ENCODE assay signal across 8 cellular contexts in the genomic region with DNA sequence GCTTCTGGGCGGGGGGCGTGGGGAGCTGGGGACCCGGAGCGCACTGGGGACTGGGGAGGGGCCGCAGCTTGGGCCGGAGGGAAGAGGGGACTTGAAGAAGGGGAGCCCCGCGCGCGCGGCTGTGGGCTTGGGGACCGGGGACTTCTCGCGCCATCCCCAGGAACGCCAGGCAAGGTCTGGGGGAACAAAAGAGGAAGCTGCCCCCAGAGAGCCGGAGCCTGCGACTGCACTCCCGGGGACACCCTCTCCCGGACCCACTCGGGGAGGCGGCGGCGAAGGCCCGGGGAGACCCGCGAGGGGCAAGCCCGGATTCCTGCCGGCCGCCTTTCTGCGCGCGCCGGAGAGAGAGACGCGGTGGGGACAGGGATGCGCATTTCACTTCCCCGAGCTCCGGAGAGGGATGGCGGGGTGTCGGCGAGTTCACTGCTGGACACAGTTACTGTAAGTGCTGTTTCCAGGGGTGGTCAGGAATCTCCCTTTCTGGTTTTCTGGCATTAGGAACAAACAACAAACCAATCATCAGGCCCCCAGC. TPM values are rescaled to one million over a fixed set of nuclear protein-coding genes. Genes with fewer than 3 reads are reported as not detected.
DNase-seq lines count a peak whose midpoint lies in the region; ATAC-seq, FAIRE-seq and TF ChIP-seq lines count a peak whose summit lies in the region.

No MANE protein-coding gene starts in this region.

- H3K9me3 ChIP-seq in body of pancreas, result no peaks in the 10 kb centered on the region
- H3K9me3 ChIP-seq in keratinocyte (ENCODE audit: control insufficient read depth, low read depth, low read length), result no peaks in the 10 kb centered on the region

- dilution Hi-C loops in keratinocyte (cut with MboI; ENCODE audit: extremely low pct_ligation_motif_present, low sequenced_read_pairs), result no loop called here

- no peak for FAIRE-seq in keratinocyte (lab: Jason Lieb, UNC)

- DNase-seq in NOMO-1 treated with DMSO at 0.1 percent for 48 hours (lab: John Stamatoyannopoulos, UW; ENCODE audit: unreplicated experiment) (peak; percentile 22), NOMO-1 treated with dmso at 0.1 percent for 144 hours (lab: John Stamatoyannopoulos, UW; ENCODE audit: unreplicated experiment) (no peak), NAMALWA (ENCODE audit: low spot score) (peak; percentile 51), body of pancreas (peak in 1 of 4 donors; percentile 22), keratinocyte (ENCODE audit: low read depth, low spot score) (no peak)
- peak; percentile 31 for DNase-seq in stimulated activated naive CD4-positive, alpha-beta T cell treated with Interleukin-2 at 50 U/mL for 16 hours (lab: John Stamatoyannopoulos, UW)

- no peaks in the 10 kb centered on the region for H4K20me1 ChIP-seq in keratinocyte (ENCODE audit: control insufficient read depth, extremely low read depth, insufficient read depth, low read length)

- H3K27ac ChIP-seq in body of pancreas, result peak overlapping the region in 3 of 4 donors; percentile 44 to 78 (median 55)
- H3K27ac ChIP-seq in keratinocyte (ENCODE audit: control insufficient read depth, insufficient read depth, low read length), result no peak overlapping the region

- intact Hi-C loops in body of pancreas (cut with DNase I), result no loop called here

- no peak for TF ChIP-seq CTCF in body of pancreas (IDR thresholded peaks at IDR 0.05)
- TF ChIP-seq CTCF in keratinocyte (optimal IDR thresholded peaks at IDR 0.05 in 1 of 3, IDR thresholded peaks at IDR 0.05 in 1 of 3, conservative IDR thresholded peaks at IDR 0.05 in 1 of 3; ENCODE audit: extremely low read depth in 1 of 3, insufficient read depth in 2 of 3, low read length in 3 of 3), result no peak

- 0 to 2% methylated on average over 7 to 32 of the region's 41 CpGs for WGBS in body of pancreas, 2 donors

- H3K9me1 ChIP-seq in keratinocyte (ENCODE audit: control insufficient read depth, extremely low read depth, insufficient read depth, low read length), result no peaks in the 10 kb centered on the region

- H3K4me2 ChIP-seq in keratinocyte (ENCODE audit: control insufficient read depth, extremely low read depth, insufficient read depth, low read depth, low read length), result peak overlapping the region; percentile 92

- ATAC-seq in body of pancreas (peak; percentile 28), HG02884 (IDR thresholded peaks at IDR 0.05; ENCODE audit: unreplicated experiment) (no peak), HG02938 (IDR thresholded peaks at IDR 0.05; ENCODE audit: unreplicated experiment) (no peak)

- H3K36me3 ChIP-seq in body of pancreas (replicated peaks in 1 of 2; ENCODE audit: insufficient read depth in 1 of 2, low read depth in 2 of 2), result no peaks in the 10 kb centered on the region
- no peaks in the 10 kb centered on the region for H3K36me3 ChIP-seq in keratinocyte (ENCODE audit: control insufficient read depth in 2 of 2, extremely low read depth in 1 of 2, insufficient read depth in 2 of 2, low read length in 2 of 2)

- no peak for TF ChIP-seq POLR2A in body of pancreas (IDR thresholded peaks at IDR 0.05)

- no peaks in the 10 kb centered on the region for H3K79me2 ChIP-seq in keratinocyte (ENCODE audit: control insufficient read depth, insufficient read depth, low read length)

- H3K4me3 ChIP-seq in body of pancreas (peak overlapping the region in 1 of 2 donors; percentile 37), keratinocyte (ENCODE audit: control insufficient read depth in 2 of 3, extremely low read depth in 1 of 3, insufficient read depth in 2 of 3, low read depth in 1 of 3, low read length in 3 of 3) (peak overlapping the region; percentile 59 to 71 (median 70))

- H3K4me1 ChIP-seq in body of pancreas (peaks cover 20% of the 10 kb centered on the region), keratinocyte (ENCODE audit: control insufficient read depth, extremely low read depth, insufficient read depth, low read length) (peaks cover 14% of the 10 kb centered on the region)

- peak overlapping the region; percentile 50 for H3K9ac ChIP-seq in keratinocyte (ENCODE audit: control insufficient read depth, extremely low read depth, insufficient read depth, low read length)

- H3K27me3 ChIP-seq in body of pancreas (peaks cover 0 to 7% of the 10 kb centered on the region in 2 donors), keratinocyte (ENCODE audit: control insufficient read depth, extremely low read depth, insufficient read depth, low read length) (no peaks in the 10 kb centered on the region)

- peak overlapping the region; percentile 51 for H2AFZ ChIP-seq in keratinocyte (ENCODE audit: control insufficient read depth, low read length)

RNA-seq across cellular contexts. Expression of gene ABCG1, which starts 0.7 kb away (rescaled TPM):
- total RNA-seq in body of pancreas, result 1 to 10 TPM; 7.5 to 7.6 TPM
- polyA plus RNA-seq in keratinocyte, result 3.3 to 3.6 TPM (median 3.5 TPM) in 3 replicates
- polyA plus RNA-seq in keratinocyte (2011; ENCODE audit: low read depth), result 32.8 TPM
- 3.0 and 3.2 TPM in 2 replicates for polyA plus RNA-seq in keratinocyte (2011; cell fraction: cytosol; rRNA removed)
- polyA plus RNA-seq in keratinocyte (2011; cell fraction: nucleus; rRNA removed), result 12.1 and 13.2 TPM in 2 replicates
- polyA plus RNA-seq in keratinocyte (2012; ENCODE audit: low replicate concordance), result 2.9 and 41.9 TPM in 2 replicates
- 4.9 to 6.8 TPM (median 6.3 TPM) in 3 replicates for polyA minus RNA-seq in keratinocyte
- 4.2 TPM for polyA minus RNA-seq in keratinocyte (2011; cell fraction: cytosol; rRNA and poly(A)+ RNA removed)
- polyA minus RNA-seq in keratinocyte (2011; cell fraction: nucleus; rRNA and poly(A)+ RNA removed), result 13.3 and 14.7 TPM in 2 replicates

Comparison
In these comparisons a context has a peak if more than half of its experiments do, and no peak if none do; other contexts are left out.
1. DNase-seq: peak in NOMO-1 treated with DMSO at 0.1 percent for 48 hours (single experiment), NAMALWA (single experiment) and stimulated activated naive CD4-positive, alpha-beta T cell treated with Interleukin-2 at 50 U/mL for 16 hours (single experiment); none in NOMO-1 treated with dmso at 0.1 percent for 144 hours (single experiment) and keratinocyte (single experiment).